ENCODE assay signal across 9 cellular contexts in the genomic region with DNA sequence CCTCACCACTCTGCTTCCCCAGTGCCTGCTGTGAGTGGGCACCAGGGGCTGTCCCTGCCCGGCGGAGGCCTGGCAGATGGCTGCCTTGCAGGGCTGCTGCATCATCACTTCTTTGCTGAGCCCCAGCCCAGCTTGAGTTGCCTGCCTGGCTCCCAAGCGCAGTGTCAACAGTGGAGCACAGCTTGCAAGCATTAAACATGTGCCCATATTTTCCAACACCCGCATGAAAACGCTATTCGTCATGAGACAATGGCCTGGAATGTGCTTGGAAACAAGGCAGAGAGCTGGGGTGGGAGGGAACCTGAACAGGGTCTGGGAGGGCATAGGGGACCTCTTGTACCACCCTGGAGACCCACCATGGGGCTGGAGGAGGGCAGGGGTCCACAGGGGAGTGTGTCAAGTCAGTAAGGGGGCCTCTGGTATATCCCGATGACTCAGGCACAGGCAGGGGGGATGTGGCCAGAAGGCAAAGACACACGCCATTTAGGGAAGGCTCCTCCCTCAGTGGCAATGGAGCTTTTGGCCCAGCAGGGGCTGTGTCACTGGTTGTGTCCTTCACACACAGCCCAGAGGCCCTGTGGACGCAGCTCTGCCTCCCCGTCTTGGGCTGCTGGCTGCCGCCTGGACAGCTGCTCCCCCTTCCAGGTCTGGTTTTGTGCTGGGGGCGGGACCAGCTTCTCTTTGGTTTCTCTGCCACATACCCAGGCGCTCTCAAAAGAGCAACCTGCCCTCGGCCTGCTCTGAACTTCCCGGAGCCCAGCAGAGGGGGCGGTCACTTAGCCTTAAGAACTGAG. TPM values are rescaled to one million over a fixed set of nuclear protein-coding genes. Genes with fewer than 3 reads are reported as not detected.
DNase-seq lines count a peak whose midpoint lies in the region; ATAC-seq and TF ChIP-seq lines count a peak whose summit lies in the region.
"Had no signal": no experiment of that assay in that cellular context is flagged by ENCODE, and none has a peak within 500 bp of the region (broad histone marks: within the 10 kb centered on the region; RNA-seq: fewer than 3 reads in every experiment).

No MANE protein-coding gene starts in this region.

- peaks cover 6% of the 10 kb centered on the region for H3K4me1 ChIP-seq in mucosa of descending colon (ENCODE audit: low read depth)

- H3K9me3 ChIP-seq in mucosa of descending colon: no peaks in the 10 kb centered on the region

- TF ChIP-seq CTCF in mucosa of descending colon (IDR thresholded peaks at IDR 0.05) (no peak), omental fat pad (IDR thresholded peaks at IDR 0.05) (no peak)

- no peak for TF ChIP-seq RAD21 in Ishikawa (IDR thresholded peaks at IDR 0.05; ENCODE audit: low read depth)

- DNase-seq in A172 (ENCODE audit: low spot score) (peak; percentile 92), dedifferentiated amniotic fluid mesenchymal stem cell (ENCODE audit: extremely low spot score) (peak; percentile 91), mucosa of descending colon (no peak), SKM-1 treated with dmso at 0.1 percent for 144 hours (lab: John Stamatoyannopoulos, UW; ENCODE audit: unreplicated experiment) (no peak), omental fat pad (ENCODE audit: low spot score) (no peak)
- DNase-seq: PC-3 had no signal

- H3K4me3 ChIP-seq in mucosa of descending colon: no peak overlapping the region

- intact Hi-C loops in mucosa of descending colon (cut with DNase I, micrococcal nuclease): no loop called here

- ATAC-seq in mucosa of descending colon: peak; percentile 31
- no peak for ATAC-seq in GM21526 (IDR thresholded peaks at IDR 0.05; ENCODE audit: low FRiP score, unreplicated experiment)
- ATAC-seq in omental fat pad (ENCODE audit: low FRiP score): no peak
- ATAC-seq in GM18520 (IDR thresholded peaks at IDR 0.05; ENCODE audit: unreplicated experiment): no peak
- ATAC-seq: PC-3 had no signal

- H3K36me3 ChIP-seq in mucosa of descending colon (ENCODE audit: low read depth): no peaks in the 10 kb centered on the region

- no peak for TF ChIP-seq EP300 in Ishikawa (IDR thresholded peaks at IDR 0.05; ENCODE audit: borderline replicate concordance)

TF ChIP-seq in Ishikawa, 13 proteins besides CTCF, POLR2A, EP300 and RAD21:
- TF ChIP-seq, protein P1, sequence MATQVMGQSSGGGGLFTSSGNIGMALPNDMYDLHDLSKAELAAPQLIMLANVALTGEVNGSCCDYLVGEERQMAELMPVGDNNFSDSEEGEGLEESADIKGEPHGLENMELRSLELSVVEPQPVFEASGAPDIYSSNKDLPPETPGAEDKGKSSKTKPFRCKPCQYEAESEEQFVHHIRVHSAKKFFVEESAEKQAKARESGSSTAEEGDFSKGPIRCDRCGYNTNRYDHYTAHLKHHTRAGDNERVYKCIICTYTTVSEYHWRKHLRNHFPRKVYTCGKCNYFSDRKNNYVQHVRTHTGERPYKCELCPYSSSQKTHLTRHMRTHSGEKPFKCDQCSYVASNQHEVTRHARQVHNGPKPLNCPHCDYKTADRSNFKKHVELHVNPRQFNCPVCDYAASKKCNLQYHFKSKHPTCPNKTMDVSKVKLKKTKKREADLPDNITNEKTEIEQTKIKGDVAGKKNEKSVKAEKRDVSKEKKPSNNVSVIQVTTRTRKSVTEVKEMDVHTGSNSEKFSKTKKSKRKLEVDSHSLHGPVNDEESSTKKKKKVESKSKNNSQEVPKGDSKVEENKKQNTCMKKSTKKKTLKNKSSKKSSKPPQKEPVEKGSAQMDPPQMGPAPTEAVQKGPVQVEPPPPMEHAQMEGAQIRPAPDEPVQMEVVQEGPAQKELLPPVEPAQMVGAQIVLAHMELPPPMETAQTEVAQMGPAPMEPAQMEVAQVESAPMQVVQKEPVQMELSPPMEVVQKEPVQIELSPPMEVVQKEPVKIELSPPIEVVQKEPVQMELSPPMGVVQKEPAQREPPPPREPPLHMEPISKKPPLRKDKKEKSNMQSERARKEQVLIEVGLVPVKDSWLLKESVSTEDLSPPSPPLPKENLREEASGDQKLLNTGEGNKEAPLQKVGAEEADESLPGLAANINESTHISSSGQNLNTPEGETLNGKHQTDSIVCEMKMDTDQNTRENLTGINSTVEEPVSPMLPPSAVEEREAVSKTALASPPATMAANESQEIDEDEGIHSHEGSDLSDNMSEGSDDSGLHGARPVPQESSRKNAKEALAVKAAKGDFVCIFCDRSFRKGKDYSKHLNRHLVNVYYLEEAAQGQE (IDR thresholded peaks at IDR 0.05; ENCODE audit: low read depth): no peak
- TF ChIP-seq TEAD4 (IDR thresholded peaks at IDR 0.05): peak; percentile 60
- 0 out of 2 replicates have a peak, but pooled peaks have one; percentile 45 for TF ChIP-seq ZBTB7A (IDR thresholded peaks at IDR 0.05; ENCODE audit: low read depth)
- no peak for TF ChIP-seq TCF12 (IDR thresholded peaks at IDR 0.05; ENCODE audit: low read depth)
- TF ChIP-seq, protein P2, sequence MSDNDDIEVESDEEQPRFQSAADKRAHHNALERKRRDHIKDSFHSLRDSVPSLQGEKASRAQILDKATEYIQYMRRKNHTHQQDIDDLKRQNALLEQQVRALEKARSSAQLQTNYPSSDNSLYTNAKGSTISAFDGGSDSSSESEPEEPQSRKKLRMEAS (IDR thresholded peaks at IDR 0.05): peak; percentile 46
- TF ChIP-seq NFIC (IDR thresholded peaks at IDR 0.05): no peak

RNA-seq across cellular contexts. Expression of a gene that starts 17.4 kb away (rescaled TPM):
- 74.1 and 96.8 TPM in 2 replicates for total RNA-seq in A172 (2014; rRNA removed; shearing (Covaris generic))
- total RNA-seq in mucosa of descending colon: 100 to 1,000 TPM in 1 of 3 donors, 10 to 100 TPM in 2; 11.8 to 151 (median 28.2) TPM
- total RNA-seq in omental fat pad: 10 to 100 TPM; 19.3 to 70.1 (median 32.4) TPM

RNA-seq across cellular contexts. Expression of a gene that starts 56.9 kb away (rescaled TPM):
- total RNA-seq in A172 (2014; rRNA removed; shearing (Covaris generic)): 7.8 and 10.5 TPM in 2 replicates
- total RNA-seq in mucosa of descending colon (1 to 10 TPM; 1.2 to 2.2 (median 1.8) TPM), omental fat pad (1 to 10 TPM in 3 of 4 donors, under 1 TPM in 1; 0.38 to 1.3 (median 1.2) TPM)
- total RNA-seq: PC-3 had no signal

Comparison
In these comparisons a context has a peak if more than half of its experiments do, and no peak if none do; other contexts are left out.
1. DNase-seq: peak in A172 (single experiment) and dedifferentiated amniotic fluid mesenchymal stem cell (single experiment); none in mucosa of descending colon (0 of 3), SKM-1 treated with dmso at 0.1 percent for 144 hours (single experiment) and omental fat pad (single experiment).